ENCODE assay signal across 8 cellular contexts in genomic region chr15:56918046-56918906, GRCh38. TPM values are rescaled to one million over a fixed set of nuclear protein-coding genes. Genes with fewer than 3 reads are reported as not detected.
DNase-seq lines count a peak whose midpoint lies in the region; TF ChIP-seq lines count a peak whose summit lies in the region.

TCF12 (plus strand) TSS chr15:56918644; CDS start chr15:56919914, 1,270 bp downstream.

- peak within 1 kb of the TSS; percentile 94 for H3K27ac ChIP-seq in temporal lobe (ENCODE audit: low read depth, low read length)

- H3K9me3 Mint-ChIP-seq in activated naive CD4-positive, alpha-beta T cell treated with anti-CD3 and anti-CD28 coated beads, Interleukin-2, amount 10 ng/mL, durations not matched to agents 7 days and 5 days = no peaks in the 10 kb centered on the region

- peaks cover 36% of the 10 kb centered on the region for H3K4me1 Mint-ChIP-seq in activated naive CD4-positive, alpha-beta T cell treated with anti-CD3 and anti-CD28 coated beads, Interleukin-2, amount 10 ng/mL, durations not matched to agents 7 days and 5 days

- no peaks in the 10 kb centered on the region for H3K27me3 Mint-ChIP-seq in activated naive CD4-positive, alpha-beta T cell treated with anti-CD3 and anti-CD28 coated beads, Interleukin-2, amount 10 ng/mL, durations not matched to agents 7 days and 5 days

- H3K36me3 ChIP-seq in GM06990 (ENCODE audit: control insufficient read depth, insufficient read depth, low read length) = no peaks in the 10 kb centered on the region

- H3K4me3 ChIP-seq in GM06990 (replicated peaks; ENCODE audit: low read depth, low read length) (peak within 1 kb of the TSS; percentile 93), HFF-Myc (replicated peaks; ENCODE audit: low read depth, low read length) (peak within 1 kb of the TSS; percentile 80)

- CTCF ChIA-PET in activated naive CD4-positive, alpha-beta T cell treated with anti-CD3 and anti-CD28 coated beads, Interleukin-2, amount 10 ng/mL, durations not matched to agents 7 days and 5 days (lab: Charles Lee) = interaction anchor here (1.0 to 1.4 kb wide), 5 partner anchors 10 to 388 kb away, joined by 3 to 7 read pairs (median 3); no protein-coding TSS in a partner anchor

- DNase-seq in GM06990 (ENCODE audit: extremely low read depth, insufficient read length) (peak; percentile 97), HFF-Myc (ENCODE audit: extremely low read depth, low read depth) (peak; percentile 67), NAMALWA (ENCODE audit: low spot score) (peak; percentile 93), SK-N-DZ (ENCODE audit: low spot score) (peak; percentile 94), globus pallidus (ENCODE audit: low spot score) (peak; percentile 94), occipital lobe (lab: John Stamatoyannopoulos, UW) (peak; percentile 89)
- peak; percentile 90 for DNase-seq in activated naive CD4-positive, alpha-beta T cell treated with anti-CD3 and anti-CD28 coated beads, Interleukin-2, amount 10 ng/mL, durations not matched to agents 7 days and 5 days

- no peaks in the 10 kb centered on the region for H3K27me3 ChIP-seq in GM06990 (replicated peaks; ENCODE audit: control insufficient read depth, insufficient read depth, low read length)

- H3K36me3 Mint-ChIP-seq in activated naive CD4-positive, alpha-beta T cell treated with anti-CD3 and anti-CD28 coated beads, Interleukin-2, amount 10 ng/mL, durations not matched to agents 7 days and 5 days = peaks cover 20% of the 10 kb centered on the region

- TF ChIP-seq CTCF in GM06990 (IDR thresholded peaks at IDR 0.05; ENCODE audit: insufficient read depth, low read length, poor library complexity, severe bottlenecking) (peak; percentile 62), HFF-Myc (IDR thresholded peaks at IDR 0.05; ENCODE audit: low read depth, low read length, missing control alignments) (peak; percentile 41)

- H3K27ac Mint-ChIP-seq in activated naive CD4-positive, alpha-beta T cell treated with anti-CD3 and anti-CD28 coated beads, Interleukin-2, amount 10 ng/mL, durations not matched to agents 7 days and 5 days = peak within 1 kb of the TSS; percentile 84

- peak within 1 kb of the TSS; percentile 77 for H3K4me3 Mint-ChIP-seq in activated naive CD4-positive, alpha-beta T cell treated with anti-CD3 and anti-CD28 coated beads, Interleukin-2, amount 10 ng/mL, durations not matched to agents 7 days and 5 days

RNA-seq across cellular contexts. Expression of gene TCF12, which starts in this region (rescaled TPM):
- polyA plus RNA-seq in SK-N-DZ (2014; cell fraction: cytosol; rRNA removed) = 62.7 and 63.0 TPM in 2 replicates
- polyA plus RNA-seq in SK-N-DZ (2014; cell fraction: nucleus; rRNA removed) = 43.2 and 67.6 TPM in 2 replicates
- total RNA-seq in occipital lobe = 143 TPM
- 110 TPM for total RNA-seq in temporal lobe

Comparison
In these comparisons a context has a peak if more than half of its experiments do, and no peak if none do; other contexts are left out.
1. Peak in every context shown above with its lines: DNase-seq, H3K4me3 ChIP-seq and H3K27ac ChIP-seq.